In genomic region chr19:12495002-12495802, GRCh38 we compare ENCODE assay signal across 8 cellular contexts. TPM values are rescaled to one million over a fixed set of nuclear protein-coding genes. Genes with fewer than 3 reads are reported as not detected.
DNase-seq lines count a peak whose midpoint lies in the region; ATAC-seq, FAIRE-seq and TF ChIP-seq lines count a peak whose summit lies in the region.

No MANE protein-coding gene starts in this region.

- ATAC-seq in HG02623 (IDR thresholded peaks at IDR 0.05; ENCODE audit: unreplicated experiment), result peak; percentile 81

- H3K27me3 ChIP-seq in bronchial epithelial cell (ENCODE audit: control insufficient read depth, insufficient read depth, low read length), result no peaks in the 10 kb centered on the region
- no peaks in the 10 kb centered on the region for H3K27me3 ChIP-seq in skeletal muscle tissue (ENCODE audit: control insufficient read depth in 3 of 3, insufficient read depth in 3 of 3, low read length in 3 of 3)
- no peaks in the 10 kb centered on the region for H3K27me3 ChIP-seq in HAP-1 (ENCODE audit: low read depth)

- DNase-seq in NCI-H2029 treated with DMSO at 0.1 percent for 48 hours (lab: John Stamatoyannopoulos, UW), result peak; percentile 80
- peak; percentile 80 for DNase-seq in bronchial epithelial cell (ENCODE audit: low read depth)
- DNase-seq in iPS-NIHi11 (ENCODE audit: low spot score), result peak; percentile 90
- no peak for DNase-seq in HAP-1 (ENCODE audit: low spot score in 2 of 2)

- no peak for TF ChIP-seq CTCF in WI38 (IDR thresholded peaks at IDR 0.05; ENCODE audit: low read depth, low read length)
- TF ChIP-seq CTCF in bronchial epithelial cell (IDR thresholded peaks at IDR 0.05; ENCODE audit: insufficient read depth, low read length, severe bottlenecking), result peak; percentile 47

- H3K4me1 ChIP-seq in ES-I3 (ENCODE audit: insufficient read depth, low read length), result no peaks in the 10 kb centered on the region
- H3K4me1 ChIP-seq in skeletal muscle tissue (ENCODE audit: control insufficient read depth in 3 of 3, insufficient read depth in 3 of 3, low read length in 3 of 3), result peaks cover 5 to 12% (median 9%) of the 10 kb centered on the region in 3 donors
- H3K4me1 ChIP-seq in HAP-1, result no peaks in the 10 kb centered on the region

- H3K9me3 ChIP-seq in ES-I3 (ENCODE audit: control insufficient read depth, insufficient read depth, low read length), result no peaks in the 10 kb centered on the region
- H3K9me3 ChIP-seq in skeletal muscle tissue (ENCODE audit: control insufficient read depth in 3 of 3, low read length in 3 of 3), result no peaks in the 10 kb centered on the region
- H3K9me3 ChIP-seq in HAP-1, result no peaks in the 10 kb centered on the region; the same call in none of the 2 replicates

- H3K36me3 ChIP-seq in ES-I3 (ENCODE audit: insufficient read depth, low read length) (no peaks in the 10 kb centered on the region), bronchial epithelial cell (ENCODE audit: control insufficient read depth, insufficient read depth, low read length) (no peaks in the 10 kb centered on the region), skeletal muscle tissue (ENCODE audit: control insufficient read depth in 3 of 3, insufficient read depth in 3 of 3, low read length in 3 of 3) (no peaks in the 10 kb centered on the region), HAP-1 (replicated peaks) (no peaks in the 10 kb centered on the region)

- H3K4me3 ChIP-seq in WI38 (ENCODE audit: low read depth, low read length) (peak overlapping the region; percentile 65), bronchial epithelial cell (ENCODE audit: low read depth, low read length) (peak overlapping the region; percentile 51), skeletal muscle tissue (ENCODE audit: low read length in 3 of 3) (peak overlapping the region; percentile 77 to 83 (median 81)), HAP-1 (no peak overlapping the region)

- H3K9ac ChIP-seq in ES-I3 (ENCODE audit: low read depth, low read length) (peak overlapping the region; percentile 66), skeletal muscle tissue (ENCODE audit: low read depth in 1 of 3, low read length in 3 of 3) (peak overlapping the region; percentile 60 to 89 (median 82))

- FAIRE-seq in bronchial epithelial cell (lab: Jason Lieb, UNC), result no peak

- in situ Hi-C loops in HAP-1 (cut with MboI; ENCODE audit: low sequenced_read_pairs), result no loop called here

- peak overlapping the region; percentile 83 for H3K27ac ChIP-seq in skeletal muscle tissue (ENCODE audit: low read depth, low read length)

RNA-seq across cellular contexts. Expression of gene ZNF709, which starts 10.6 kb away (rescaled TPM):
- total RNA-seq in bronchial epithelial cell, result 0.26 and 0.64 TPM in 2 replicates
- total RNA-seq in skeletal muscle tissue, result 5.7 TPM

RNA-seq across cellular contexts. Expression of gene ZNF443, which starts 54.4 kb away (rescaled TPM):
- 2.4 and 3.4 TPM in 2 replicates for total RNA-seq in bronchial epithelial cell
- 4.7 TPM for total RNA-seq in skeletal muscle tissue

RNA-seq across cellular contexts. Expression of gene ZNF564, which starts 56.1 kb away (rescaled TPM):
- total RNA-seq in bronchial epithelial cell (7.4 and 9.0 TPM in 2 replicates), skeletal muscle tissue (19.8 TPM)

Comparison
In these comparisons a context has a peak if more than half of its experiments do, and no peak if none do; other contexts are left out.
1. DNase-seq: peak in NCI-H2029 treated with DMSO at 0.1 percent for 48 hours (single experiment), bronchial epithelial cell (single experiment) and iPS-NIHi11 (single experiment); none in HAP-1 (0 of 2).